In genomic region chr6:28880894-28881780, GRCh38 we compare ENCODE assay signal across 1 cellular context.
TF ChIP-seq lines count a peak whose summit lies in the region.

No MANE protein-coding gene starts in this region.

TF ChIP-seq in HepG2, 621 proteins besides CTCF, POLR2A, EP300 and RAD21 (continued from another document and continues in another):
- TF ChIP-seq, protein P1, sequence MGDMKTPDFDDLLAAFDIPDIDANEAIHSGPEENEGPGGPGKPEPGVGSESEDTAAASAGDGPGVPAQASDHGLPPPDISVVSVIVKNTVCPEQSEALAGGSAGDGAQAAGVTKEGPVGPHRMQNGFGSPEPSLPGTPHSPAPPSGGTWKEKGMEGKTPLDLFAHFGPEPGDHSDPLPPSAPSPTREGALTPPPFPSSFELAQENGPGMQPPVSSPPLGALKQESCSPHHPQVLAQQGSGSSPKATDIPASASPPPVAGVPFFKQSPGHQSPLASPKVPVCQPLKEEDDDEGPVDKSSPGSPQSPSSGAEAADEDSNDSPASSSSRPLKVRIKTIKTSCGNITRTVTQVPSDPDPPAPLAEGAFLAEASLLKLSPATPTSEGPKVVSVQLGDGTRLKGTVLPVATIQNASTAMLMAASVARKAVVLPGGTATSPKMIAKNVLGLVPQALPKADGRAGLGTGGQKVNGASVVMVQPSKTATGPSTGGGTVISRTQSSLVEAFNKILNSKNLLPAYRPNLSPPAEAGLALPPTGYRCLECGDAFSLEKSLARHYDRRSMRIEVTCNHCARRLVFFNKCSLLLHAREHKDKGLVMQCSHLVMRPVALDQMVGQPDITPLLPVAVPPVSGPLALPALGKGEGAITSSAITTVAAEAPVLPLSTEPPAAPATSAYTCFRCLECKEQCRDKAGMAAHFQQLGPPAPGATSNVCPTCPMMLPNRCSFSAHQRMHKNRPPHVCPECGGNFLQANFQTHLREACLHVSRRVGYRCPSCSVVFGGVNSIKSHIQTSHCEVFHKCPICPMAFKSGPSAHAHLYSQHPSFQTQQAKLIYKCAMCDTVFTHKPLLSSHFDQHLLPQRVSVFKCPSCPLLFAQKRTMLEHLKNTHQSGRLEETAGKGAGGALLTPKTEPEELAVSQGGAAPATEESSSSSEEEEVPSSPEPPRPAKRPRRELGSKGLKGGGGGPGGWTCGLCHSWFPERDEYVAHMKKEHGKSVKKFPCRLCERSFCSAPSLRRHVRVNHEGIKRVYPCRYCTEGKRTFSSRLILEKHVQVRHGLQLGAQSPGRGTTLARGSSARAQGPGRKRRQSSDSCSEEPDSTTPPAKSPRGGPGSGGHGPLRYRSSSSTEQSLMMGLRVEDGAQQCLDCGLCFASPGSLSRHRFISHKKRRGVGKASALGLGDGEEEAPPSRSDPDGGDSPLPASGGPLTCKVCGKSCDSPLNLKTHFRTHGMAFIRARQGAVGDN (CRISPR knock-in tag; IDR thresholded peaks at IDR 0.05) = no peak
- peak; percentile 56; the same call in 1 of the 2 replicates for TF ChIP-seq ISL2 (CRISPR knock-in tag; IDR thresholded peaks at IDR 0.05)
- TF ChIP-seq NRL (CRISPR knock-in tag; IDR thresholded peaks at IDR 0.05; ENCODE audit: borderline replicate concordance) = no peak
- TF ChIP-seq ZFP37 (CRISPR knock-in tag; IDR thresholded peaks at IDR 0.05; ENCODE audit: borderline replicate concordance) = no peak
- TF ChIP-seq, protein P2, sequence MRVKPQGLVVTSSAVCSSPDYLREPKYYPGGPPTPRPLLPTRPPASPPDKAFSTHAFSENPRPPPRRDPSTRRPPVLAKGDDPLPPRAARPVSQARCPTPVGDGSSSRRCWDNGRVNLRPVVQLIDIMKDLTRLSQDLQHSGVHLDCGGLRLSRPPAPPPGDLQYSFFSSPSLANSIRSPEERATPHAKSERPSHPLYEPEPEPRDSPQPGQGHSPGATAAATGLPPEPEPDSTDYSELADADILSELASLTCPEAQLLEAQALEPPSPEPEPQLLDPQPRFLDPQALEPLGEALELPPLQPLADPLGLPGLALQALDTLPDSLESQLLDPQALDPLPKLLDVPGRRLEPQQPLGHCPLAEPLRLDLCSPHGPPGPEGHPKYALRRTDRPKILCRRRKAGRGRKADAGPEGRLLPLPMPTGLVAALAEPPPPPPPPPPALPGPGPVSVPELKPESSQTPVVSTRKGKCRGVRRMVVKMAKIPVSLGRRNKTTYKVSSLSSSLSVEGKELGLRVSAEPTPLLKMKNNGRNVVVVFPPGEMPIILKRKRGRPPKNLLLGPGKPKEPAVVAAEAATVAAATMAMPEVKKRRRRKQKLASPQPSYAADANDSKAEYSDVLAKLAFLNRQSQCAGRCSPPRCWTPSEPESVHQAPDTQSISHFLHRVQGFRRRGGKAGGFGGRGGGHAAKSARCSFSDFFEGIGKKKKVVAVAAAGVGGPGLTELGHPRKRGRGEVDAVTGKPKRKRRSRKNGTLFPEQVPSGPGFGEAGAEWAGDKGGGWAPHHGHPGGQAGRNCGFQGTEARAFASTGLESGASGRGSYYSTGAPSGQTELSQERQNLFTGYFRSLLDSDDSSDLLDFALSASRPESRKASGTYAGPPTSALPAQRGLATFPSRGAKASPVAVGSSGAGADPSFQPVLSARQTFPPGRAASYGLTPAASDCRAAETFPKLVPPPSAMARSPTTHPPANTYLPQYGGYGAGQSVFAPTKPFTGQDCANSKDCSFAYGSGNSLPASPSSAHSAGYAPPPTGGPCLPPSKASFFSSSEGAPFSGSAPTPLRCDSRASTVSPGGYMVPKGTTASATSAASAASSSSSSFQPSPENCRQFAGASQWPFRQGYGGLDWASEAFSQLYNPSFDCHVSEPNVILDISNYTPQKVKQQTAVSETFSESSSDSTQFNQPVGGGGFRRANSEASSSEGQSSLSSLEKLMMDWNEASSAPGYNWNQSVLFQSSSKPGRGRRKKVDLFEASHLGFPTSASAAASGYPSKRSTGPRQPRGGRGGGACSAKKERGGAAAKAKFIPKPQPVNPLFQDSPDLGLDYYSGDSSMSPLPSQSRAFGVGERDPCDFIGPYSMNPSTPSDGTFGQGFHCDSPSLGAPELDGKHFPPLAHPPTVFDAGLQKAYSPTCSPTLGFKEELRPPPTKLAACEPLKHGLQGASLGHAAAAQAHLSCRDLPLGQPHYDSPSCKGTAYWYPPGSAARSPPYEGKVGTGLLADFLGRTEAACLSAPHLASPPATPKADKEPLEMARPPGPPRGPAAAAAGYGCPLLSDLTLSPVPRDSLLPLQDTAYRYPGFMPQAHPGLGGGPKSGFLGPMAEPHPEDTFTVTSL (CRISPR knock-in tag; IDR thresholded peaks at IDR 0.05; ENCODE audit: borderline replicate concordance) = peak; percentile 15; the same call in 1 of the 2 replicates
- TF ChIP-seq ZNF407 (CRISPR knock-in tag; IDR thresholded peaks at IDR 0.05; ENCODE audit: not compliant biosample characterization) = no peak
- TF ChIP-seq KDM5A (IDR thresholded peaks at IDR 0.05; ENCODE audit: borderline replicate concordance, low read length) = no peak
- no peak for TF ChIP-seq SRSF9 (IDR thresholded peaks at IDR 0.05; ENCODE audit: borderline replicate concordance, insufficient read depth, low read depth, low read length, poor library complexity, severe bottlenecking)
- TF ChIP-seq TP53 (CRISPR knock-in tag; conservative IDR thresholded peaks at IDR 0.05) = no peak
- TF ChIP-seq ZNF557 (CRISPR knock-in tag; IDR thresholded peaks at IDR 0.05) = 0 out of 2 replicates have a peak, but pooled peaks have one; percentile 25
- TF ChIP-seq MLXIP (CRISPR knock-in tag; IDR thresholded peaks at IDR 0.05; ENCODE audit: borderline replicate concordance) = no peak
- no peak for TF ChIP-seq ARNT2 (CRISPR knock-in tag; IDR thresholded peaks at IDR 0.05; ENCODE audit: low read depth)
- no peak for TF ChIP-seq NCOA1 (CRISPR knock-in tag; IDR thresholded peaks at IDR 0.05)
- TF ChIP-seq ZNF263 (CRISPR knock-in tag; IDR thresholded peaks at IDR 0.05) = no peak
- TF ChIP-seq NFKB2 (CRISPR knock-in tag; IDR thresholded peaks at IDR 0.05; ENCODE audit: borderline replicate concordance) = no peak
- peak; percentile 87; the same call in 1 of the 2 replicates for TF ChIP-seq CBX5 (CRISPR knock-in tag; IDR thresholded peaks at IDR 0.05; ENCODE audit: borderline replicate concordance)
- TF ChIP-seq, protein P3, sequence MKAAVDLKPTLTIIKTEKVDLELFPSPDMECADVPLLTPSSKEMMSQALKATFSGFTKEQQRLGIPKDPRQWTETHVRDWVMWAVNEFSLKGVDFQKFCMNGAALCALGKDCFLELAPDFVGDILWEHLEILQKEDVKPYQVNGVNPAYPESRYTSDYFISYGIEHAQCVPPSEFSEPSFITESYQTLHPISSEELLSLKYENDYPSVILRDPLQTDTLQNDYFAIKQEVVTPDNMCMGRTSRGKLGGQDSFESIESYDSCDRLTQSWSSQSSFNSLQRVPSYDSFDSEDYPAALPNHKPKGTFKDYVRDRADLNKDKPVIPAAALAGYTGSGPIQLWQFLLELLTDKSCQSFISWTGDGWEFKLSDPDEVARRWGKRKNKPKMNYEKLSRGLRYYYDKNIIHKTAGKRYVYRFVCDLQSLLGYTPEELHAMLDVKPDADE (CRISPR knock-in tag; IDR thresholded peaks at IDR 0.05) = no peak
- TF ChIP-seq FLYWCH1 (CRISPR knock-in tag; IDR thresholded peaks at IDR 0.05) = no peak
- TF ChIP-seq MAFK (conservative IDR thresholded peaks at IDR 0.05 in 1 of 2, IDR thresholded peaks at IDR 0.05 in 1 of 2; ENCODE audit: low read length in 2 of 2) = no peak
- TF ChIP-seq DNMT3B (CRISPR knock-in tag; conservative IDR thresholded peaks at IDR 0.05) = peak; percentile 80; the same call in 1 of the 2 replicates
- no peak for TF ChIP-seq FOXM1 (CRISPR knock-in tag; IDR thresholded peaks at IDR 0.05)
- TF ChIP-seq ZNF776 (CRISPR knock-in tag; IDR thresholded peaks at IDR 0.05) = no peak
- no peak for TF ChIP-seq ZNF234 (CRISPR knock-in tag; conservative IDR thresholded peaks at IDR 0.05)
- no peak for TF ChIP-seq KDM5B (CRISPR knock-in tag; IDR thresholded peaks at IDR 0.05; ENCODE audit: borderline replicate concordance)
- peak; percentile 72; the same call in 1 of the 2 replicates for TF ChIP-seq NCOR1 (IDR thresholded peaks at IDR 0.05; ENCODE audit: borderline replicate concordance, low read length)
- TF ChIP-seq ZNF816 (CRISPR knock-in tag; IDR thresholded peaks at IDR 0.05; ENCODE audit: borderline replicate concordance) = no peak
- 0 out of 2 replicates have a peak, but pooled peaks have one; percentile 27 for TF ChIP-seq ZNF709 (CRISPR knock-in tag; IDR thresholded peaks at IDR 0.05)
- TF ChIP-seq, protein P4, sequence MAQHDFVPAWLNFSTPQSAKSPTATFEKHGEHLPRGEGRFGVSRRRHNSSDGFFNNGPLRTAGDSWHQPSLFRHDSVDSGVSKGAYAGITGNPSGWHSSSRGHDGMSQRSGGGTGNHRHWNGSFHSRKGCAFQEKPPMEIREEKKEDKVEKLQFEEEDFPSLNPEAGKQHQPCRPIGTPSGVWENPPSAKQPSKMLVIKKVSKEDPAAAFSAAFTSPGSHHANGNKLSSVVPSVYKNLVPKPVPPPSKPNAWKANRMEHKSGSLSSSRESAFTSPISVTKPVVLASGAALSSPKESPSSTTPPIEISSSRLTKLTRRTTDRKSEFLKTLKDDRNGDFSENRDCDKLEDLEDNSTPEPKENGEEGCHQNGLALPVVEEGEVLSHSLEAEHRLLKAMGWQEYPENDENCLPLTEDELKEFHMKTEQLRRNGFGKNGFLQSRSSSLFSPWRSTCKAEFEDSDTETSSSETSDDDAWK (CRISPR knock-in tag; IDR thresholded peaks at IDR 0.05) = no peak
- TF ChIP-seq DPF2 (CRISPR knock-in tag; IDR thresholded peaks at IDR 0.05; ENCODE audit: borderline replicate concordance, low read depth) = no peak
